Comparison of ENCODE assay signal across 17 cellular contexts in the genomic region with DNA sequence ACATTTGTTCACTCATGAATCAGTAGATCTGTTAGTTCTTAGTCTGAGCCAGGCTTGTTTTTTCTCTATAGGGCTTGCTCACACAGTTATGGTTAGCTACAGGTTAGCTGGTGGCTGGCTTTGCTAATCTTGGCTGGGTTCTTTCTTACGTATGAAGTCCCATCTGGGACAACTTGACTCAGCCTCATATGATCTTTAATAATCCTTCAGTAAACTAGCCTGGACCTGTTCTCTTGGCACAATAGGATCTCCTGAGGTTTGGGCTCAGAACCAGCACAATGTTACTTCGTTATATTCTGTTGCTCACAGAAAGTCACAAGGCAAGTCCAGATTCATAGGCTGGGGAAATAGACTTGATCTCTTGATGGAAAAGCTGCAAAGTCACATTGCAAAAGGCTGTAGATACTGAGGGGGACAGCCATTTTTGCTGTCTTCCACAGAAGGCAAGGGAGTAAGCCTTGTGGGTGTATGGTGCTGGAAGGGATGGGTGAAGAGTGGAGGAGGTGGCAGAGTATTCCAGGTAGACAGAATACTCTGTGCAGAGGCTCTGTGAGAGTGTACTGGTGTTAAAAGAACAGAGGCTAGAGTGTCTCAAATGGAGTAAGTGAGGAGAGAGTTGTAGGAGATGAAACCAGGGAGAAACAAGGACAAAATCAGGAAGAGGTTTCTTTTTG.
A peak's percentile ranks its signal among the peaks of the same experiment; 100 is the strongest.
DNase-seq lines count a peak whose midpoint lies in the region; TF ChIP-seq lines count a peak whose summit lies in the region.
"Had no signal": no experiment of that assay in that cellular context is flagged by ENCODE, and none has a peak within 500 bp of the region (broad histone marks: within the 10 kb centered on the region; RNA-seq: fewer than 3 reads in every experiment).

No MANE protein-coding gene starts in this region.

- no peaks in the 10 kb centered on the region for H3K27me3 ChIP-seq in adipocyte (replicated peaks; ENCODE audit: control insufficient read depth, insufficient read depth, low read length)
- H3K27me3 ChIP-seq: heart right ventricle, neutrophil had no signal

- H3K27ac ChIP-seq in skin epidermis: peak overlapping the region in 12 of 21 experiments; percentile 3 to 70 (median 31)
- H3K27ac ChIP-seq: 22Rv1, neutrophil had no signal

- H3K36me3 ChIP-seq in adipocyte (ENCODE audit: control insufficient read depth, insufficient read depth, low read length, severe bottlenecking): no peaks in the 10 kb centered on the region
- H3K36me3 ChIP-seq: neutrophil had no signal

- no peak for TF ChIP-seq CTCF in fibroblast of pulmonary artery (IDR thresholded peaks at IDR 0.05; ENCODE audit: low read length, missing control alignments)

- peak overlapping the region; percentile 69 for H3K9ac ChIP-seq in adipocyte (ENCODE audit: low read length)

- H3K9me3 ChIP-seq in adipocyte (ENCODE audit: control insufficient read depth, low read length): no peaks in the 10 kb centered on the region
- H3K9me3 ChIP-seq: neutrophil had no signal

- DNase-seq in NCI-H2171 treated with DMSO at 0.1 percent for 48 hours (lab: John Stamatoyannopoulos, UW): peak; percentile 29
- no peak for DNase-seq in NCI-H2171 (lab: John Stamatoyannopoulos, UW)
- peak; percentile 2 for DNase-seq in adipocyte (ENCODE audit: low read depth)
- peak; percentile 21 for DNase-seq in fibroblast of pulmonary artery (ENCODE audit: low read depth)
- no peak for DNase-seq in retina
- DNase-seq in dedifferentiated amniotic fluid mesenchymal stem cell (ENCODE audit: extremely low spot score): no peak
- no peak for DNase-seq in activated effector memory CD4-positive, alpha-beta T cell treated with anti-CD3 and anti-CD28 coated beads, Interleukin-2, amount 50 U/mL, for 16 hours
- DNase-seq: activated CD8-positive, alpha-beta memory T cell treated with anti-CD3 and anti-CD28 coated beads, Interleukin-2, amount 10 ng/mL, durations not matched to agents 7 days and 5 days; CD4-positive, alpha-beta T cell; heart right ventricle; NCI-H1048; NK-92 treated with Interleukin-12 subunit alpha and Interleukin-12 subunit beta, amount 100 ng/mL, for 24 hours; trophoblast cell had no signal

- H3K4me3 ChIP-seq in adipocyte (ENCODE audit: low read length) (peak overlapping the region; percentile 27), fibroblast of pulmonary artery (replicated peaks; ENCODE audit: low read depth, low read length) (no peak overlapping the region), skin epidermis (no peak overlapping the region)
- H3K4me3 ChIP-seq: heart right ventricle, smooth muscle cell had no signal

- peaks cover 17% of the 10 kb centered on the region for H3K4me1 ChIP-seq in adipocyte (ENCODE audit: control insufficient read depth, insufficient read depth, low read length)
- H3K4me1 ChIP-seq: heart right ventricle had no signal

Comparison
In these comparisons a context has a peak if more than half of its experiments do, and no peak if none do; other contexts are left out.
1. DNase-seq: peak in NCI-H2171 treated with DMSO at 0.1 percent for 48 hours (single experiment), adipocyte (single experiment) and fibroblast of pulmonary artery (single experiment); none in NCI-H2171 (single experiment), retina (single experiment), dedifferentiated amniotic fluid mesenchymal stem cell (single experiment) and activated effector memory CD4-positive, alpha-beta T cell treated with anti-CD3 and anti-CD28 coated beads, Interleukin-2, amount 50 U/mL, for 16 hours (single experiment).